Comparison of ENCODE assay signal across 5 cellular contexts in genomic region chr19:355536-355935, GRCh38. TPM values are rescaled to one million over a fixed set of nuclear protein-coding genes. Genes with fewer than 3 reads are reported as not detected.
"Had no signal": no experiment of that assay in that cellular context is flagged by ENCODE, and none has a peak within 500 bp of the region (broad histone marks: within the 10 kb centered on the region; RNA-seq: fewer than 3 reads in every experiment).

No MANE protein-coding gene starts in this region.

RNA-seq across cellular contexts. Expression of gene C2CD4C, which starts 53.4 kb away (rescaled TPM):
- total RNA-seq: activated CD4-positive, alpha-beta T cell treated with anti-CD3 and anti-CD28 coated beads, Interleukin-2, amount 10 ng/mL, durations not matched to agents 7 days and 5 days; activated CD8-positive, alpha-beta memory T cell treated with anti-CD3 and anti-CD28 coated beads, Interleukin-2, amount 10 ng/mL, durations not matched to agents 7 days and 5 days; activated CD8-positive, alpha-beta T cell treated with anti-CD3 and anti-CD28 coated beads, Interleukin-2, amount 10 ng/mL, durations not matched to agents 7 days and 5 days; T-helper 1 cell treated with Interleukin-12 subunit alpha and Interleukin-12 subunit beta and Interleukin-4 antibody, amounts not matched to agents 30 ng/mL and 1 ng/mL, for 36 hours; T-helper 17 cell had no signal
